In the genomic region with DNA sequence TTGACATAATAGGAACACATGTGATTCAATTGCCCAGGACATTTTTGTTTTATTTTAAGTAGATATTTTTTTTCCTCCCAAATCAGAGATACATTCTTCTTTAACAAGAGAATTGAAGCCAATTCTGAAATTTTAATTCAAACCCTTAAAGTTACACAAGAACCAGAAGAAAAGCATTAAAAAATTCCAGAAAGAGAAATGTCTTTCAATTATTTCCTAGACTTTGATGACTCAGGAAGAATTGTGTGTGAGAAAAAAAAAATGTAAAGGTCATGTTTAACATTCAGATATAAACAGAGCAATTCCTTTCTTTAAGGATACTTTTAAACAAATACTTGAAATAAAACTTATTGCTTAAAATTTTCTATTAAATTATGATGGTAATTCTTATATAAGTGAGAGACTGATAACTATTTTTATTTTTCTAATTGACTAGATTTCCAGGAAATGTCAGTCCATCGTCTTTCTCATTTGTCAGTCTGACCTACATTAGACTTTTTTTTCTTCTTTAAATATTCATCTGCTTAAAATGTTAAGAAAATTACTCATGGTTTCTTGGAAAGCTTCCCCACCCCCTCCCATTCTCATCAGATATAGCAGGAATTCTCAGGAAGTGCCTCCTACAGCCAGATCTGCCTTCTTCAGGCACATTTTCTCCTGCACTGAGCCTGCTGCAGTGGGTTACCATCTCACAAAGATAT, we compare ENCODE assay signal across 13 cellular contexts.
DNase-seq lines count a peak whose midpoint lies in the region; ATAC-seq and TF ChIP-seq lines count a peak whose summit lies in the region.
"Had no signal": no experiment of that assay in that cellular context is flagged by ENCODE, and none has a peak within 500 bp of the region (broad histone marks: within the 10 kb centered on the region; RNA-seq: fewer than 3 reads in every experiment).

No MANE protein-coding gene starts in this region.

- H2AFZ ChIP-seq in trophoblast cell (ENCODE audit: insufficient read depth, low read length, poor library complexity), result no peak overlapping the region

- H3K9me3 ChIP-seq in SK-N-MC (ENCODE audit: low read depth, low read length) (no peaks in the 10 kb centered on the region), trophoblast cell (ENCODE audit: insufficient read depth, low read depth, low read length) (no peaks in the 10 kb centered on the region), esophagus muscularis mucosa (no peaks in the 10 kb centered on the region)

- peak overlapping the region; percentile 11 for H2BK120ac ChIP-seq in trophoblast cell (ENCODE audit: insufficient read depth, low read length, poor library complexity)

- H3K27me3 ChIP-seq in trophoblast cell (ENCODE audit: insufficient read depth, low read length) (no peaks in the 10 kb centered on the region), esophagus muscularis mucosa (no peaks in the 10 kb centered on the region)

- no peak overlapping the region for H3K18ac ChIP-seq in trophoblast cell (ENCODE audit: low read length)

- H3K23ac ChIP-seq in trophoblast cell (ENCODE audit: low read length), result no peak overlapping the region

- no peak overlapping the region for H2AK5ac ChIP-seq in trophoblast cell (ENCODE audit: low read length)

- no peak overlapping the region for H4K91ac ChIP-seq in trophoblast cell (ENCODE audit: low read depth, low read length)

- POLR2A ChIA-PET in activated CD4-positive, alpha-beta T cell treated with anti-CD3 and anti-CD28 coated beads for 36 hours (lab: Charles Lee), result no interaction called here

- no peak overlapping the region for H3K4ac ChIP-seq in trophoblast cell (ENCODE audit: low read depth, low read length)

- peaks cover 2% of the 10 kb centered on the region for H3K9me3 Mint-ChIP-seq in activated CD4-positive, alpha-beta T cell treated with anti-CD3 and anti-CD28 coated beads for 36 hours (ENCODE audit: low read depth)

- TF ChIP-seq EP300 in esophagus muscularis mucosa (IDR thresholded peaks at IDR 0.05), result no peak

- no peaks in the 10 kb centered on the region for H3K36me3 ChIP-seq in SK-N-MC (ENCODE audit: insufficient read depth, low read length)
- H3K36me3 ChIP-seq in trophoblast cell (ENCODE audit: control insufficient read depth in 1 of 2, insufficient read depth in 2 of 2, low read length in 2 of 2), result no peaks in the 10 kb centered on the region
- no peaks in the 10 kb centered on the region for H3K36me3 ChIP-seq in esophagus muscularis mucosa

- no peaks in the 10 kb centered on the region for H3K27me3 Mint-ChIP-seq in activated CD4-positive, alpha-beta T cell treated with anti-CD3 and anti-CD28 coated beads for 36 hours

- DNase-seq in activated CD4-positive, alpha-beta T cell treated with anti-CD3 and anti-CD28 coated beads for 36 hours, result no peak
- DNase-seq in activated CD4-positive, alpha-beta T cell treated with anti-CD3 and anti-CD28 coated beads, Interleukin-2, amount 50 U/mL, for 1 hour, result no peak
- DNase-seq in SK-N-MC (ENCODE audit: low read depth, low spot score) (peak; percentile 57), fibroblast of pulmonary artery (ENCODE audit: low read depth) (peak; percentile 89), trophoblast cell (peak; percentile 66 to 74), NCI-H2171 treated with DMSO at 0.1 percent for 48 hours (lab: John Stamatoyannopoulos, UW) (no peak), esophagus muscularis mucosa (ENCODE audit: extremely low spot score) (no peak), LoVo (ENCODE audit: low spot score) (no peak)
- DNase-seq: activated naive CD4-positive, alpha-beta T cell; AML-193; left cardiac atrium; SIG-M5; stimulated activated CD4-positive, alpha-beta T cell treated with anti-CD3 and anti-CD28 coated beads, Interleukin-4, amount 100 ng/mL, for 4 hours had no signal

- no peak for TF ChIP-seq CTCF in fibroblast of pulmonary artery (IDR thresholded peaks at IDR 0.05; ENCODE audit: low read length, missing control alignments)
- no peak for TF ChIP-seq CTCF in esophagus muscularis mucosa (IDR thresholded peaks at IDR 0.05)

- H3K79me1 ChIP-seq in trophoblast cell (ENCODE audit: low read length), result no peaks in the 10 kb centered on the region

- peaks cover 18% of the 10 kb centered on the region for H3K4me1 Mint-ChIP-seq in activated CD4-positive, alpha-beta T cell treated with anti-CD3 and anti-CD28 coated beads for 36 hours

- H3K27ac Mint-ChIP-seq in activated CD4-positive, alpha-beta T cell treated with anti-CD3 and anti-CD28 coated beads for 36 hours, result peak overlapping the region; percentile 48

- CTCF ChIA-PET in activated CD4-positive, alpha-beta T cell treated with anti-CD3 and anti-CD28 coated beads for 36 hours (lab: Charles Lee), result no interaction called here

- H3K79me2 ChIP-seq in trophoblast cell (ENCODE audit: control insufficient read depth, insufficient read depth, low read length, poor library complexity), result no peaks in the 10 kb centered on the region

- H3K14ac ChIP-seq in trophoblast cell (ENCODE audit: low read length), result no peak overlapping the region

- no peak for TF ChIP-seq POLR2A in esophagus muscularis mucosa (IDR thresholded peaks at IDR 0.05; ENCODE audit: low read depth)

- H3K4me1 ChIP-seq in trophoblast cell (ENCODE audit: control insufficient read depth in 1 of 2, insufficient read depth in 2 of 2, low read length in 2 of 2) (peaks cover 3 to 6% of the 10 kb centered on the region in 2 experiments), esophagus muscularis mucosa (peaks cover 8 to 25% (median 16%) of the 10 kb centered on the region in 4 donors)

- H2BK12ac ChIP-seq in trophoblast cell (ENCODE audit: low read length), result no peak overlapping the region

- intact Hi-C loops in activated CD4-positive, alpha-beta T cell treated with anti-CD3 and anti-CD28 coated beads for 36 hours (cut with DNase I, micrococcal nuclease), result no loop called here
- intact Hi-C loops in esophagus muscularis mucosa (cut with DNase I), result no loop called here

- H4K8ac ChIP-seq in trophoblast cell (ENCODE audit: low read depth, low read length), result peak overlapping the region; percentile 16

- H3K9ac ChIP-seq in SK-N-MC (ENCODE audit: insufficient read length), result peak overlapping the region; percentile 51
- H3K9ac ChIP-seq in trophoblast cell (ENCODE audit: low read length), result no peak overlapping the region

- H4K12ac ChIP-seq in trophoblast cell (ENCODE audit: low read depth, low read length), result no peak overlapping the region

- no peaks in the 10 kb centered on the region for H3K36me3 Mint-ChIP-seq in activated CD4-positive, alpha-beta T cell treated with anti-CD3 and anti-CD28 coated beads for 36 hours (ENCODE audit: low read depth)

- ATAC-seq in activated CD4-positive, alpha-beta T cell treated with anti-CD3 and anti-CD28 coated beads for 36 hours, result no peak

- WGBS in trophoblast cell (ENCODE audit: extremely low coverage, insufficient coverage, insufficient read length), result no CpG with 5 or more reads among the region's 1 CpG
- WGBS in esophagus muscularis mucosa, result 19% methylated on average over 1 of the region's 1 CpG

- H3K27ac ChIP-seq in SK-N-MC, result peak overlapping the region; percentile 86
- H3K27ac ChIP-seq in trophoblast cell (ENCODE audit: low read depth, low read length), result no peak overlapping the region
- H3K27ac ChIP-seq in esophagus muscularis mucosa (replicated peaks in 1 of 4), result no peak overlapping the region

- H3K4me3 ChIP-seq in SK-N-MC (peak overlapping the region; percentile 70), fibroblast of pulmonary artery (replicated peaks; ENCODE audit: low read depth, low read length) (no peak overlapping the region), trophoblast cell (ENCODE audit: low read depth, low read length) (no peak overlapping the region), esophagus muscularis mucosa (no peak overlapping the region)

- H3K4me2 ChIP-seq in trophoblast cell (ENCODE audit: low read length), result no peak overlapping the region

- H3K4me3 Mint-ChIP-seq in activated CD4-positive, alpha-beta T cell treated with anti-CD3 and anti-CD28 coated beads for 36 hours, result no peak overlapping the region

- no peak overlapping the region for H2BK5ac ChIP-seq in trophoblast cell (ENCODE audit: low read depth, low read length, poor library complexity)

Comparison
In these comparisons a context has a peak if more than half of its experiments do, and no peak if none do; other contexts are left out.
1. DNase-seq: peak in SK-N-MC (single experiment), fibroblast of pulmonary artery (single experiment) and trophoblast cell (2 of 2); none in activated CD4-positive, alpha-beta T cell treated with anti-CD3 and anti-CD28 coated beads for 36 hours (single experiment), activated CD4-positive, alpha-beta T cell treated with anti-CD3 and anti-CD28 coated beads, Interleukin-2, amount 50 U/mL, for 1 hour (single experiment), NCI-H2171 treated with DMSO at 0.1 percent for 48 hours (single experiment), esophagus muscularis mucosa (single experiment) and LoVo (single experiment).